ENCODE assay signal across 14 cellular contexts in genomic region chr13:108313382-108313781, GRCh38.
"Had no signal": no experiment of that assay in that cellular context is flagged by ENCODE, and none has a peak within 500 bp of the region (broad histone marks: within the 10 kb centered on the region; RNA-seq: fewer than 3 reads in every experiment).

No MANE protein-coding gene starts in this region.

- DNase-seq: activated CD4-positive, alpha-beta T cell treated with anti-CD3 and anti-CD28 coated beads for 1 hour; activated CD4-positive, alpha-beta T cell treated with anti-CD3 and anti-CD28 coated beads, Interleukin-2, amount 50 U/mL, for 48 hours; activated naive CD4-positive, alpha-beta T cell treated with anti-CD3 and anti-CD28 coated beads for 36 hours; activated naive CD8-positive, alpha-beta T cell treated with anti-CD3 and anti-CD28 coated beads, Interleukin-2, amount 50 U/mL, for 24 hours; foreskin keratinocyte; glutamatergic neuron; hypothalamus; kidney; left ventricle myocardium inferior; stimulated activated CD4-positive, alpha-beta T cell treated with anti-CD3 and anti-CD28 coated beads, Interleukin-2, amount 100 ng/mL, for 48 hours; thyroid gland had no signal

- ATAC-seq: activated naive CD8-positive, alpha-beta T cell treated with anti-CD3 and anti-CD28 coated beads, Interleukin-2, amount 50 U/mL, for 24 hours; activated T-helper 17 cell treated with anti-CD3 and anti-CD28 coated beads, Interleukin-2, amount 50 U/mL, for 72 hours; foreskin keratinocyte; natural killer cell treated with Interleukin-12 subunit alpha and Interleukin-12 subunit beta and Interleukin-15 and Interleukin-18, amount 100 ng/mL, for 72 hours; stimulated activated memory B cell treated with anti-CD40 and anti-IgM and Interleukin-4, amounts not matched to agents 10 μg/mL and 1 μg/mL and 100 μg/mL, for 72 hours had no signal
